Comparison of ENCODE assay signal across 33 cellular contexts in genomic region chr9:105737205-105737604, GRCh38.
"Had no signal": no experiment of that assay in that cellular context is flagged by ENCODE, and none has a peak within 500 bp of the region (broad histone marks: within the 10 kb centered on the region; RNA-seq: fewer than 3 reads in every experiment).

No MANE protein-coding gene starts in this region.

- H3K4me1 Mint-ChIP-seq: activated CD4-positive, alpha-beta T cell treated with anti-CD3 and anti-CD28 coated beads for 36 hours; activated CD4-positive, alpha-beta T cell treated with anti-CD3 and anti-CD28 coated beads, Interleukin-2, amount 10 ng/mL, durations not matched to agents 24 days and 14 days; activated CD8-positive, alpha-beta memory T cell treated with anti-CD3 and anti-CD28 coated beads, Interleukin-2, amount 10 ng/mL, durations not matched to agents 7 days and 5 days; activated naive CD4-positive, alpha-beta T cell treated with anti-CD3 and anti-CD28 coated beads, Interleukin-2, amount 50 U/mL, for 24 hours; activated naive CD8-positive, alpha-beta T cell treated with anti-CD3 and anti-CD28 coated beads for 36 hours; activated naive CD8-positive, alpha-beta T cell treated with anti-CD3 and anti-CD28 coated beads, Interleukin-2, amount 50 U/mL, for 24 hours; brain; central memory CD8-positive, alpha-beta T cell; endodermal cell had no signal

- DNase-seq: activated CD4-positive, alpha-beta memory T cell treated with anti-CD3 and anti-CD28 coated beads for 36 hours; activated CD4-positive, alpha-beta T cell treated with anti-CD3 and anti-CD28 coated beads for 36 hours; activated CD4-positive, alpha-beta T cell treated with anti-CD3 and anti-CD28 coated beads, Interleukin-2, amount 10 ng/mL, durations not matched to agents 24 days and 14 days; activated CD4-positive, CD25-positive, alpha-beta regulatory T cell; activated CD4-positive, CD25-positive, alpha-beta regulatory T cell treated with anti-CD3 and anti-CD28 coated beads, Interleukin-2, amount 50 U/mL, for 72 hours; activated CD8-positive, alpha-beta memory T cell treated with anti-CD3 and anti-CD28 coated beads, Interleukin-2, amount 10 ng/mL, durations not matched to agents 7 days and 5 days; activated CD8-positive, alpha-beta memory T cell treated with anti-CD3 and anti-CD28 coated beads, Interleukin-2, amount 50 U/mL, for 4 hours; activated CD8-positive, alpha-beta T cell treated with anti-CD3 and anti-CD28 coated beads, Interleukin-2, amount 10 ng/mL, durations not matched to agents 7 days and 5 days; activated effector memory CD4-positive, alpha-beta T cell treated with anti-CD3 and anti-CD28 coated beads, Interleukin-2, amount 50 U/mL, for 16 hours; activated naive CD4-positive, alpha-beta T cell treated with anti-CD3 and anti-CD28 coated beads for 36 hours; activated naive CD8-positive, alpha-beta T cell treated with anti-CD3 and anti-CD28 coated beads for 36 hours; activated naive CD8-positive, alpha-beta T cell treated with anti-CD3 and anti-CD28 coated beads, Interleukin-2, amount 50 U/mL, for 24 hours; activated T-cell treated with anti-CD3 and anti-CD28 coated beads, Interleukin-2, amount 50 U/mL, for 1 hour; activated T-cell treated with anti-CD3 and anti-CD28 coated beads, Interleukin-2, amount 50 U/mL, for 48 hours; adrenal gland; amygdala; dorsolateral prefrontal cortex; effector memory CD4-positive, alpha-beta T cell; endodermal cell; foreskin keratinocyte; gastrocnemius medialis; glutamatergic neuron; T-helper 2 cell had no signal

- H3K36me3 ChIP-seq: adrenal gland, breast epithelium had no signal

- H3K27me3 Mint-ChIP-seq: activated CD4-positive, alpha-beta memory T cell treated with anti-CD3 and anti-CD28 coated beads for 36 hours; activated CD4-positive, alpha-beta T cell treated with anti-CD3 and anti-CD28 coated beads for 36 hours; activated CD4-positive, alpha-beta T cell treated with anti-CD3 and anti-CD28 coated beads, Interleukin-2, amount 10 ng/mL, durations not matched to agents 24 days and 14 days; activated CD8-positive, alpha-beta memory T cell treated with anti-CD3 and anti-CD28 coated beads, Interleukin-2, amount 10 ng/mL, durations not matched to agents 7 days and 5 days; activated naive CD4-positive, alpha-beta T cell treated with anti-CD3 and anti-CD28 coated beads, Interleukin-2, amount 50 U/mL, for 24 hours; activated naive CD8-positive, alpha-beta T cell treated with anti-CD3 and anti-CD28 coated beads for 36 hours; activated naive CD8-positive, alpha-beta T cell treated with anti-CD3 and anti-CD28 coated beads, Interleukin-2, amount 50 U/mL, for 24 hours; brain; central memory CD8-positive, alpha-beta T cell; dendritic cell treated with granulocyte-macrophage colony-stimulating factor and Interleukin-4, amounts not matched to agents 40 ng/mL and 50 ng/mL, for 4 days had no signal

- ATAC-seq: activated CD4-positive, alpha-beta T cell treated with anti-CD3 and anti-CD28 coated beads for 36 hours; activated CD8-positive, alpha-beta memory T cell treated with anti-CD3 and anti-CD28 coated beads, Interleukin-2, amount 10 ng/mL, durations not matched to agents 7 days and 5 days; activated CD8-positive, alpha-beta T cell treated with anti-CD3 and anti-CD28 coated beads, Interleukin-2, amount 10 ng/mL, durations not matched to agents 7 days and 5 days; activated naive CD8-positive, alpha-beta T cell treated with anti-CD3 and anti-CD28 coated beads, Interleukin-2, amount 50 U/mL, for 24 hours; esophagus mucosa; foreskin keratinocyte; gastrocnemius medialis had no signal

- H3K27ac Mint-ChIP-seq: activated CD4-positive, alpha-beta memory T cell treated with anti-CD3 and anti-CD28 coated beads for 36 hours; activated CD4-positive, alpha-beta T cell treated with anti-CD3 and anti-CD28 coated beads for 36 hours; activated CD4-positive, alpha-beta T cell treated with anti-CD3 and anti-CD28 coated beads, Interleukin-2, amount 10 ng/mL, durations not matched to agents 24 days and 14 days; activated CD8-positive, alpha-beta memory T cell treated with anti-CD3 and anti-CD28 coated beads, Interleukin-2, amount 10 ng/mL, durations not matched to agents 7 days and 5 days; activated CD8-positive, alpha-beta T cell treated with anti-CD3 and anti-CD28 coated beads, Interleukin-2, amount 10 ng/mL, durations not matched to agents 7 days and 5 days; activated naive CD4-positive, alpha-beta T cell treated with anti-CD3 and anti-CD28 coated beads for 36 hours; activated naive CD4-positive, alpha-beta T cell treated with anti-CD3 and anti-CD28 coated beads, Interleukin-2, amount 50 U/mL, for 24 hours; activated naive CD8-positive, alpha-beta T cell treated with anti-CD3 and anti-CD28 coated beads for 36 hours; activated naive CD8-positive, alpha-beta T cell treated with anti-CD3 and anti-CD28 coated beads, Interleukin-2, amount 50 U/mL, for 24 hours; activated T-helper 1 cell treated with anti-CD3 and anti-CD28 coated beads, Interleukin-12 subunit alpha, Interleukin-12 subunit beta, Interleukin-2, Interleukin-4 antibody, amounts not matched to agents 30 ng/mL and 10 ng/mL and 1 ng/mL, durations not matched to agents 14 hours and 24 hours and 36 hours; activated T-helper 2 cell treated with anti-CD3 and anti-CD28 coated beads, Interferon-gamma antibody, Interleukin-2, Interleukin-4, amounts not matched to agents 10 μg/mL and 5 μg/mL and 100 μg/mL, durations not matched to agents 14 hours and 24 hours and 36 hours; brain; dendritic cell treated with granulocyte-macrophage colony-stimulating factor and Interleukin-4, amounts not matched to agents 40 ng/mL and 50 ng/mL, for 4 days; endodermal cell had no signal

- H3K27me3 ChIP-seq: adrenal gland, ascending aorta, breast epithelium, dorsolateral prefrontal cortex, foreskin keratinocyte, gastrocnemius medialis had no signal

- H3K4me3 Mint-ChIP-seq: activated CD4-positive, alpha-beta memory T cell treated with anti-CD3 and anti-CD28 coated beads for 36 hours; activated CD4-positive, alpha-beta T cell treated with anti-CD3 and anti-CD28 coated beads for 36 hours; activated CD4-positive, alpha-beta T cell treated with anti-CD3 and anti-CD28 coated beads, Interleukin-2, amount 10 ng/mL, durations not matched to agents 24 days and 14 days; activated CD8-positive, alpha-beta memory T cell treated with anti-CD3 and anti-CD28 coated beads, Interleukin-2, amount 10 ng/mL, durations not matched to agents 7 days and 5 days; activated CD8-positive, alpha-beta T cell treated with anti-CD3 and anti-CD28 coated beads, Interleukin-2, amount 10 ng/mL, durations not matched to agents 7 days and 5 days; activated naive CD4-positive, alpha-beta T cell treated with anti-CD3 and anti-CD28 coated beads for 36 hours; activated naive CD4-positive, alpha-beta T cell treated with anti-CD3 and anti-CD28 coated beads, Interleukin-2, amount 50 U/mL, for 24 hours; activated naive CD8-positive, alpha-beta T cell treated with anti-CD3 and anti-CD28 coated beads for 36 hours; activated naive CD8-positive, alpha-beta T cell treated with anti-CD3 and anti-CD28 coated beads, Interleukin-2, amount 50 U/mL, for 24 hours; activated T-helper 1 cell treated with anti-CD3 and anti-CD28 coated beads, Interleukin-12 subunit alpha, Interleukin-12 subunit beta, Interleukin-2, Interleukin-4 antibody, amounts not matched to agents 30 ng/mL and 10 ng/mL and 1 ng/mL, durations not matched to agents 14 hours and 24 hours and 36 hours; brain; central memory CD8-positive, alpha-beta T cell; dendritic cell treated with granulocyte-macrophage colony-stimulating factor and Interleukin-4, amounts not matched to agents 40 ng/mL and 50 ng/mL, for 4 days; endodermal cell had no signal

- H3K4me3 ChIP-seq: adrenal gland, ascending aorta, breast epithelium, coronary artery, dorsolateral prefrontal cortex, gastrocnemius medialis had no signal

- H3K4me1 ChIP-seq: adrenal gland, ascending aorta, breast epithelium, foreskin keratinocyte, gastrocnemius medialis had no signal

- H3K27ac ChIP-seq: adrenal gland, ascending aorta, breast epithelium, coronary artery, dorsolateral prefrontal cortex, foreskin keratinocyte, gastrocnemius medialis had no signal
